8 cellular contexts compared by ENCODE assay signal in the genomic region with DNA sequence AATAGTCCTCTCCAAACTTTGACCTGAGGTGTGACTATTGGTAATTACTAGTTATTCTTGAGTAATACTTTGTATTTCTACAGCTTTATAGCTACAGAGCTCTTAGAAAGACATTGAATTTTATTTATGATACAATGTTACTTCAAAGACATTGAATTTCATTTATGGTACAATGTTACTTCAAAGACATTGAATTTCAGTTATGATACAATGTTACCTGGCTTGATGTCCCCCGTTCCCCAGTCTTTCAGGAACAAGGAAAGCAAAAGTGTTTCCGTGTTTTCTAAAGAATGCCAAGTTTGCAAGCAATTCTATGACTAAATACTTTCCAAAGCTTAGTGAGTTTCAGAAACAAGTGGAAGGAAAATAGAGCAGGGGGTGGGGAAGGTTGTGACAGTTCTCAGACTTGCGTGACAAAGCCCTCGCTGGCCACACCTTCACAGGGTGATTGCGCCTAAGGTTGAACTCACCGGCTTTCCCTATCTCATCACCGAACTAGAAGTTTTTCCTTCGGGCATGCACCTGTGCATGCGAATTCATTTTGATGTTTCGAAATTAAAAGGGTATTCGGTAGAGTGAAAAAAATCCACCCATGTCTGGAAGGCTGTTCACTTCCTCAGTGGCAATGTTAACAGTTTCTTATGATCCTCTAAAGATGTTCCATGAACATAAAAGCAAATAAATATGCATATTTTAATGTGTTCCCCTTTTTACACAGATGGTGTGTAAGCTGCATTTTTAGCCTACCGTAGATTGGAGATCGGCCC. TPM values are rescaled to one million over a fixed set of nuclear protein-coding genes. Genes with fewer than 3 reads are reported as not detected.
DNase-seq lines count a peak whose midpoint lies in the region; ATAC-seq, FAIRE-seq and TF ChIP-seq lines count a peak whose summit lies in the region.

No MANE protein-coding gene starts in this region.

- H3K4me1 ChIP-seq in OCI-LY7 (ENCODE audit: insufficient read depth, low read length, poor library complexity, severe bottlenecking) = peaks cover 26% of the 10 kb centered on the region
- peaks cover 20% of the 10 kb centered on the region for H3K4me1 ChIP-seq in rectal smooth muscle tissue (ENCODE audit: control insufficient read depth, insufficient read depth, low read length)
- H3K4me1 ChIP-seq in aorta (ENCODE audit: control insufficient read depth in 1 of 2, insufficient read depth in 2 of 2, low read length in 2 of 2) = no peaks in the 10 kb centered on the region

- intact Hi-C loops in OCI-LY7 (cut with micrococcal nuclease; ENCODE audit: unreplicated experiment) = loop anchor here (1.0 to 5.0 kb wide), 6 partner anchors 44 to 770 kb away; partner anchors contain the start of genes CFAP298, GART, IL10RB and SON
- intact Hi-C loops in activated T-helper 2 cell treated with anti-CD3 and anti-CD28 coated beads, Interferon-gamma antibody, Interleukin-2, Interleukin-4, amounts not matched to agents 10 μg/mL and 5 μg/mL and 100 μg/mL, durations not matched to agents 14 hours and 24 hours and 36 hours (cut with micrococcal nuclease) = loop anchor here (1.0 to 5.0 kb wide), 9 partner anchors 34 to 870 kb away; partner anchors contain the start of genes CRYZL1, EVA1C, GART and ITSN1
- intact Hi-C loops in aorta (cut with DNase I) = loop anchor here in 1 of 2 donors (1.0 to 5.0 kb wide), 2 partner anchors 44 to 50 kb away; partner anchors contain the start of gene SYNJ1

- no peaks in the 10 kb centered on the region for H3K9me2 ChIP-seq in OCI-LY7 (ENCODE audit: insufficient read depth, low read length)

- POLR2A ChIA-PET in OCI-LY7 (lab: Charles Lee) = interaction anchor here (0.6 to 1.5 kb wide), 6 partner anchors 11 to 951 kb away, joined by 3 to 8 read pairs (median 3); partner anchors contain the start of gene SYNJ1

- no peaks in the 10 kb centered on the region for H3K27me3 Mint-ChIP-seq in activated T-helper 2 cell treated with anti-CD3 and anti-CD28 coated beads, Interferon-gamma antibody, Interleukin-2, Interleukin-4, amounts not matched to agents 10 μg/mL and 5 μg/mL and 100 μg/mL, durations not matched to agents 14 hours and 24 hours and 36 hours (ENCODE audit: low read depth)

- H3K9me3 ChIP-seq in OCI-LY7 (ENCODE audit: low read length) (peaks cover 8% of the 10 kb centered on the region; the same call in 1 of the 2 replicates), aorta (ENCODE audit: control insufficient read depth, low read length) (no peaks in the 10 kb centered on the region)

- no peaks in the 10 kb centered on the region for H3K27me3 ChIP-seq in rectal smooth muscle tissue (ENCODE audit: control insufficient read depth, insufficient read depth, low read length)
- no peaks in the 10 kb centered on the region for H3K27me3 ChIP-seq in aorta (ENCODE audit: control insufficient read depth in 1 of 2, insufficient read depth in 2 of 2, low read length in 1 of 2)

- no peak for ATAC-seq in aorta (ENCODE audit: low FRiP score)
- no peak for ATAC-seq in GM19324 (IDR thresholded peaks at IDR 0.05; ENCODE audit: low FRiP score, unreplicated experiment)

- peaks cover 53% of the 10 kb centered on the region for H3K79me2 ChIP-seq in OCI-LY7 (ENCODE audit: insufficient read depth, low read depth, low read length)

- CTCF ChIA-PET in OCI-LY7 (lab: Charles Lee; ENCODE audit: unreplicated experiment) = interaction anchor here (0.5 to 1.1 kb wide), 2 partner anchors 18 to 396 kb away, joined by 3 read pairs; no protein-coding TSS in a partner anchor

- WGBS in aorta, 2 donors = 23 to 27% methylated on average over 13 of the region's 13 CpGs

- DNase-seq in SIG-M5 treated with dmso at 0.1 percent for 504 hours (lab: John Stamatoyannopoulos, UW; ENCODE audit: unreplicated experiment) (peak; percentile 60), SIG-M5 (lab: John Stamatoyannopoulos, UW) (no peak), OCI-LY7 (ENCODE audit: low spot score) (peak; percentile 37), frontal cortex (ENCODE audit: low spot score in 2 of 2) (peak; percentile 12 to 18), aorta (peak in 1 of 2 donors; percentile 48)
- peak; percentile 49 for DNase-seq in activated T-helper 2 cell treated with anti-CD3 and anti-CD28 coated beads, Interferon-gamma antibody, Interleukin-2, Interleukin-4, amounts not matched to agents 10 μg/mL and 5 μg/mL and 100 μg/mL, durations not matched to agents 14 hours and 24 hours and 36 hours (ENCODE audit: low spot score)

- H2AFZ ChIP-seq in OCI-LY7 (ENCODE audit: low read length) = peak overlapping the region; percentile 97

- no peak for TF ChIP-seq CTCF in OCI-LY7 (conservative IDR thresholded peaks at IDR 0.05; ENCODE audit: low read length)

- H4K20me1 ChIP-seq in OCI-LY7 (ENCODE audit: insufficient read depth, low read length) = peaks cover 21% of the 10 kb centered on the region

- peak overlapping the region; percentile 96 for H3K4me3 Mint-ChIP-seq in activated T-helper 2 cell treated with anti-CD3 and anti-CD28 coated beads, Interferon-gamma antibody, Interleukin-2, Interleukin-4, amounts not matched to agents 10 μg/mL and 5 μg/mL and 100 μg/mL, durations not matched to agents 14 hours and 24 hours and 36 hours (ENCODE audit: low read depth)

- no peak for FAIRE-seq in frontal cortex (lab: Jason Lieb, UNC)

- H3K36me3 ChIP-seq in OCI-LY7 (ENCODE audit: insufficient read depth, low read length) (peaks cover 33% of the 10 kb centered on the region), rectal smooth muscle tissue (ENCODE audit: control insufficient read depth, insufficient read depth, low read length) (no peaks in the 10 kb centered on the region), aorta (ENCODE audit: control insufficient read depth in 1 of 2, insufficient read depth in 2 of 2, low read length in 1 of 2) (no peaks in the 10 kb centered on the region)

- H3K9ac ChIP-seq in rectal smooth muscle tissue (ENCODE audit: low read length) = peak overlapping the region; percentile 54

- peaks cover 8% of the 10 kb centered on the region for H3K9me3 Mint-ChIP-seq in activated T-helper 2 cell treated with anti-CD3 and anti-CD28 coated beads, Interferon-gamma antibody, Interleukin-2, Interleukin-4, amounts not matched to agents 10 μg/mL and 5 μg/mL and 100 μg/mL, durations not matched to agents 14 hours and 24 hours and 36 hours

- H3K27ac ChIP-seq in OCI-LY7 (ENCODE audit: low read depth, low read length, poor library complexity, severe bottlenecking) (peak overlapping the region; percentile 64), rectal smooth muscle tissue (ENCODE audit: low read depth, low read length) (peak overlapping the region; percentile 92), aorta (ENCODE audit: low read depth in 1 of 2, low read length in 2 of 2) (peak overlapping the region in 1 of 2 donors; percentile 53)

- peak overlapping the region; percentile 100 for H3K27ac Mint-ChIP-seq in activated T-helper 2 cell treated with anti-CD3 and anti-CD28 coated beads, Interferon-gamma antibody, Interleukin-2, Interleukin-4, amounts not matched to agents 10 μg/mL and 5 μg/mL and 100 μg/mL, durations not matched to agents 14 hours and 24 hours and 36 hours

- H3K4me2 ChIP-seq in OCI-LY7 (ENCODE audit: low read length) = peak overlapping the region; percentile 95

- H3K4me1 Mint-ChIP-seq in activated T-helper 2 cell treated with anti-CD3 and anti-CD28 coated beads, Interferon-gamma antibody, Interleukin-2, Interleukin-4, amounts not matched to agents 10 μg/mL and 5 μg/mL and 100 μg/mL, durations not matched to agents 14 hours and 24 hours and 36 hours (ENCODE audit: low read depth) = peaks cover 37% of the 10 kb centered on the region

- peak overlapping the region; percentile 88 for H3K4me3 ChIP-seq in OCI-LY7 (ENCODE audit: low read depth, low read length, poor library complexity, severe bottlenecking)
- H3K4me3 ChIP-seq in rectal smooth muscle tissue (ENCODE audit: low read length) = peak overlapping the region; percentile 90
- H3K4me3 ChIP-seq in aorta (ENCODE audit: low read length in 2 of 2) = peak overlapping the region; percentile 27 to 76

- peaks cover 34% of the 10 kb centered on the region for H3K36me3 Mint-ChIP-seq in activated T-helper 2 cell treated with anti-CD3 and anti-CD28 coated beads, Interferon-gamma antibody, Interleukin-2, Interleukin-4, amounts not matched to agents 10 μg/mL and 5 μg/mL and 100 μg/mL, durations not matched to agents 14 hours and 24 hours and 36 hours (ENCODE audit: low read depth)

- TSS peak; percentile 90 for BruUV-seq in OCI-LY7 (replicated peaks; lab: Mats Ljungman, UMichigan)

RNA-seq across cellular contexts. Expression of gene PAXBP1, which starts 0.9 kb away (rescaled TPM):
- 78.3 and 93.3 TPM in 2 replicates for total RNA-seq in OCI-LY7 (2014; rRNA removed; shearing (Covaris generic))
- total RNA-seq in OCI-LY7 (2022) (68.0 and 87.0 TPM in 2 replicates), frontal cortex (47.7 TPM), aorta (10 to 100 TPM; 31.7 to 47.0 TPM)
- total RNA-seq in activated T-helper 2 cell treated with anti-CD3 and anti-CD28 coated beads, Interferon-gamma antibody, Interleukin-2, Interleukin-4, amounts not matched to agents 10 μg/mL and 5 μg/mL and 100 μg/mL, durations not matched to agents 14 hours and 24 hours and 36 hours = 65.7 and 66.5 TPM in 2 replicates
- polyA plus RNA-seq in aorta = 10 to 100 TPM in 1 of 2 donors, 1 to 10 TPM in 1; 5.1 to 18.4 TPM

RNA-seq across cellular contexts. Expression of gene SYNJ1, which starts 44.7 kb away (rescaled TPM):
- 3.0 and 3.8 TPM in 2 replicates for total RNA-seq in OCI-LY7 (2014; rRNA removed; shearing (Covaris generic))
- total RNA-seq in OCI-LY7 (2022) (8.0 and 9.9 TPM in 2 replicates), frontal cortex (13.0 TPM), aorta (10 to 100 TPM; 14.3 to 27.4 TPM)
- total RNA-seq in activated T-helper 2 cell treated with anti-CD3 and anti-CD28 coated beads, Interferon-gamma antibody, Interleukin-2, Interleukin-4, amounts not matched to agents 10 μg/mL and 5 μg/mL and 100 μg/mL, durations not matched to agents 14 hours and 24 hours and 36 hours = 11.8 and 16.5 TPM in 2 replicates
- polyA plus RNA-seq in aorta = 10 to 100 TPM in 1 of 2 donors, 1 to 10 TPM in 1; 8.0 to 13.3 TPM
